ENCODE assay signal across 24 cellular contexts in the genomic region with DNA sequence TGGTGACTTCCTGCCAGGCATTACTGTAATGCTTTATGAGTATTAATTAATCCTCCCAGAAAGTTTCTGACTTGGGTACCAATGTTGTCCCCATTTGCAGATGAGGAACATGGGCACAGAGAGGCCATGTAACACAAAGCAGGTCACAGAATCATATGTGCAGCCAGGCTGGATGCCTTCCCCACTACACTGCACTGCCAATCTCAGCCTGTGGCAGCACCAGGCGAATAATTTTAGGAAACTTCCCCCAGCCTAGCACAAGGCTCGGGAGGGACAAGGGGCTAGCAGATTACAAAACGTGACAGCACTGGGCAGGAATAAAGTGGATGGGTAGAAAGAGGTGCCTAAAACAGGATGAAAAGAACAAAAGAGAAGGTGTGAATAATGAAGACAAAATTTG.
"Had no signal": no experiment of that assay in that cellular context is flagged by ENCODE, and none has a peak within 500 bp of the region (broad histone marks: within the 10 kb centered on the region; RNA-seq: fewer than 3 reads in every experiment).

No MANE protein-coding gene starts in this region.

- H3K4me1 ChIP-seq: gastroesophageal sphincter had no signal

- H3K36me3 ChIP-seq: brain microvascular endothelial cell, esophagus squamous epithelium, gastroesophageal sphincter had no signal

- ATAC-seq: activated CD8-positive, alpha-beta T cell treated with anti-CD3 and anti-CD28 coated beads, Interleukin-2, amount 10 ng/mL, durations not matched to agents 7 days and 5 days; activated naive CD4-positive, alpha-beta T cell treated with anti-CD3 and anti-CD28 coated beads, Interleukin-2, amount 50 U/mL, for 72 hours; activated T-cell treated with anti-CD3 and anti-CD28 coated beads, Interleukin-2, amount 50 U/mL, for 72 hours; gastroesophageal sphincter had no signal

- H3K9me3 ChIP-seq: esophagus squamous epithelium, gastroesophageal sphincter had no signal

- H3K36me3 Mint-ChIP-seq: activated CD4-positive, alpha-beta memory T cell treated with anti-CD3 and anti-CD28 coated beads for 36 hours; activated naive CD4-positive, alpha-beta T cell treated with anti-CD3 and anti-CD28 coated beads, Interleukin-2, amount 10 ng/mL, durations not matched to agents 7 days and 5 days; activated naive CD4-positive, alpha-beta T cell treated with anti-CD3 and anti-CD28 coated beads, Interleukin-2, amount 50 U/mL, for 72 hours; activated naive CD8-positive, alpha-beta T cell treated with anti-CD3 and anti-CD28 coated beads, Interleukin-2, amount 10 ng/mL, durations not matched to agents 7 days and 5 days had no signal

- DNase-seq: activated CD4-positive, alpha-beta memory T cell treated with anti-CD3 and anti-CD28 coated beads for 36 hours; activated CD4-positive, alpha-beta T cell treated with anti-CD3 and anti-CD28 coated beads for 1 hour; activated CD4-positive, alpha-beta T cell treated with anti-CD3 and anti-CD28 coated beads for 4 hours; activated CD8-positive, alpha-beta memory T cell treated with anti-CD3 and anti-CD28 coated beads, Interleukin-2, amount 50 U/mL, for 48 hours; activated CD8-positive, alpha-beta T cell treated with anti-CD3 and anti-CD28 coated beads, Interleukin-2, amount 10 ng/mL, durations not matched to agents 7 days and 5 days; activated gamma-delta T cell; activated naive CD4-positive, alpha-beta T cell; activated naive CD4-positive, alpha-beta T cell treated with anti-CD3 and anti-CD28 coated beads, Interleukin-2, amount 10 ng/mL, durations not matched to agents 7 days and 5 days; activated naive CD8-positive, alpha-beta T cell treated with anti-CD3 and anti-CD28 coated beads, Interleukin-2, amount 10 ng/mL, durations not matched to agents 7 days and 5 days; activated T-cell treated with anti-CD3 and anti-CD28 coated beads for 4 hours; activated T-cell treated with anti-CD3 and anti-CD28 coated beads, Interleukin-2, amount 50 U/mL, for 24 hours; activated T-cell treated with anti-CD3 and anti-CD28 coated beads, Interleukin-2, amount 50 U/mL, for 72 hours; brain microvascular endothelial cell; cortex of kidney; dermis blood vessel endothelial cell; effector CD8-positive, alpha-beta T cell; esophagus squamous epithelium; foreskin melanocyte; head of caudate nucleus; T-helper 2 cell had no signal

- H3K27ac ChIP-seq: brain microvascular endothelial cell, epithelial cell of prostate, esophagus squamous epithelium, gastroesophageal sphincter had no signal

- H3K27me3 ChIP-seq: brain microvascular endothelial cell, esophagus squamous epithelium, gastroesophageal sphincter had no signal

- H3K4me3 ChIP-seq: esophagus squamous epithelium, gastroesophageal sphincter had no signal

- H3K27ac Mint-ChIP-seq: activated CD4-positive, alpha-beta memory T cell treated with anti-CD3 and anti-CD28 coated beads for 36 hours; activated CD8-positive, alpha-beta T cell treated with anti-CD3 and anti-CD28 coated beads, Interleukin-2, amount 10 ng/mL, durations not matched to agents 7 days and 5 days; activated naive CD4-positive, alpha-beta T cell treated with anti-CD3 and anti-CD28 coated beads, Interleukin-2, amount 10 ng/mL, durations not matched to agents 7 days and 5 days; activated naive CD4-positive, alpha-beta T cell treated with anti-CD3 and anti-CD28 coated beads, Interleukin-2, amount 50 U/mL, for 72 hours; activated naive CD8-positive, alpha-beta T cell treated with anti-CD3 and anti-CD28 coated beads, Interleukin-2, amount 10 ng/mL, durations not matched to agents 7 days and 5 days; activated T-cell treated with anti-CD3 and anti-CD28 coated beads, Interleukin-2, amount 50 U/mL, for 24 hours; activated T-cell treated with anti-CD3 and anti-CD28 coated beads, Interleukin-2, amount 50 U/mL, for 72 hours had no signal

- H3K27me3 Mint-ChIP-seq: activated naive CD8-positive, alpha-beta T cell treated with anti-CD3 and anti-CD28 coated beads, Interleukin-2, amount 10 ng/mL, durations not matched to agents 7 days and 5 days; activated T-cell treated with anti-CD3 and anti-CD28 coated beads, Interleukin-2, amount 50 U/mL, for 24 hours had no signal

- H3K4me3 Mint-ChIP-seq: activated CD4-positive, alpha-beta memory T cell treated with anti-CD3 and anti-CD28 coated beads for 36 hours; activated CD8-positive, alpha-beta T cell treated with anti-CD3 and anti-CD28 coated beads, Interleukin-2, amount 10 ng/mL, durations not matched to agents 7 days and 5 days; activated naive CD4-positive, alpha-beta T cell treated with anti-CD3 and anti-CD28 coated beads, Interleukin-2, amount 10 ng/mL, durations not matched to agents 7 days and 5 days; activated naive CD8-positive, alpha-beta T cell treated with anti-CD3 and anti-CD28 coated beads, Interleukin-2, amount 10 ng/mL, durations not matched to agents 7 days and 5 days; activated T-cell treated with anti-CD3 and anti-CD28 coated beads, Interleukin-2, amount 50 U/mL, for 24 hours; activated T-cell treated with anti-CD3 and anti-CD28 coated beads, Interleukin-2, amount 50 U/mL, for 72 hours; central memory CD8-positive, alpha-beta T cell had no signal

- H3K4me1 Mint-ChIP-seq: activated naive CD4-positive, alpha-beta T cell treated with anti-CD3 and anti-CD28 coated beads, Interleukin-2, amount 10 ng/mL, durations not matched to agents 7 days and 5 days; activated naive CD8-positive, alpha-beta T cell treated with anti-CD3 and anti-CD28 coated beads, Interleukin-2, amount 10 ng/mL, durations not matched to agents 7 days and 5 days; central memory CD8-positive, alpha-beta T cell had no signal

- H3K9me3 Mint-ChIP-seq: activated CD4-positive, alpha-beta memory T cell treated with anti-CD3 and anti-CD28 coated beads for 36 hours; activated naive CD4-positive, alpha-beta T cell treated with anti-CD3 and anti-CD28 coated beads, Interleukin-2, amount 10 ng/mL, durations not matched to agents 7 days and 5 days; activated naive CD4-positive, alpha-beta T cell treated with anti-CD3 and anti-CD28 coated beads, Interleukin-2, amount 50 U/mL, for 72 hours; activated naive CD8-positive, alpha-beta T cell treated with anti-CD3 and anti-CD28 coated beads, Interleukin-2, amount 10 ng/mL, durations not matched to agents 7 days and 5 days; activated T-cell treated with anti-CD3 and anti-CD28 coated beads, Interleukin-2, amount 50 U/mL, for 24 hours; activated T-cell treated with anti-CD3 and anti-CD28 coated beads, Interleukin-2, amount 50 U/mL, for 72 hours; central memory CD8-positive, alpha-beta T cell had no signal
